11 cellular contexts compared by ENCODE assay signal in genomic region chr12:88325076-88325827, GRCh38.
DNase-seq lines count a peak whose midpoint lies in the region; ATAC-seq and TF ChIP-seq lines count a peak whose summit lies in the region.
"Had no signal": no experiment of that assay in that cellular context is flagged by ENCODE, and none has a peak within 500 bp of the region (broad histone marks: within the 10 kb centered on the region; RNA-seq: fewer than 3 reads in every experiment).

No MANE protein-coding gene starts in this region.

- H3K23me2 ChIP-seq in H9 (ENCODE audit: insufficient read length, low read depth, low read length, poor library complexity, severe bottlenecking), result no peaks in the 10 kb centered on the region

- no peak for TF ChIP-seq CTCF in H9 (conservative IDR thresholded peaks at IDR 0.05)
- no peak for TF ChIP-seq CTCF in breast epithelium (IDR thresholded peaks at IDR 0.05)
- TF ChIP-seq CTCF in smooth muscle cell (IDR thresholded peaks at IDR 0.05; ENCODE audit: borderline replicate concordance, insufficient read depth, poor library complexity, severe bottlenecking), result no peak

- no peak overlapping the region for H2BK20ac ChIP-seq in H9 (ENCODE audit: low read depth, low read length, poor library complexity, severe bottlenecking)

- H3K4me3 Mint-ChIP-seq in H9, result no peak overlapping the region

- H3K79me2 ChIP-seq in H9 (ENCODE audit: insufficient read depth, low read length) (no peaks in the 10 kb centered on the region), smooth muscle cell (ENCODE audit: low read depth) (no peaks in the 10 kb centered on the region)

- H3K9ac ChIP-seq in H9 (ENCODE audit: extremely low read depth, insufficient read length, low read length) (no peak overlapping the region), smooth muscle cell (ENCODE audit: low read depth) (peak overlapping the region; percentile 38)

- H3K27me3 Mint-ChIP-seq in H9 (ENCODE audit: low read depth), result no peaks in the 10 kb centered on the region

- H3K27me3 ChIP-seq in H9 (ENCODE audit: insufficient read depth, low read length) (no peaks in the 10 kb centered on the region), breast epithelium (no peaks in the 10 kb centered on the region), smooth muscle cell (ENCODE audit: low read depth) (no peaks in the 10 kb centered on the region)

- no peak overlapping the region for H3K18ac ChIP-seq in H9 (ENCODE audit: insufficient read length, low read depth, low read length)

- H4K91ac ChIP-seq in H9 (ENCODE audit: insufficient read length, low read depth, low read length), result no peak overlapping the region

- no peak overlapping the region for H3K27ac Mint-ChIP-seq in H9

- H3K4me1 Mint-ChIP-seq in H9, result no peaks in the 10 kb centered on the region

- no peak for ATAC-seq in HG03457 (IDR thresholded peaks at IDR 0.05; ENCODE audit: unreplicated experiment)
- no peak for ATAC-seq in stimulated activated naive CD8-positive, alpha-beta T cell treated with anti-CD3 and anti-CD28 coated beads, Interleukin-15, Interleukin-2, amounts not matched to agents 100 U/mL and 50 U/mL, for 24 hours
- ATAC-seq: left lobe of liver had no signal

- H3K4me1 ChIP-seq in H9 (ENCODE audit: insufficient read depth, low read length), result no peaks in the 10 kb centered on the region
- peaks cover 0 to 7% of the 10 kb centered on the region in 2 donors for H3K4me1 ChIP-seq in breast epithelium
- no peaks in the 10 kb centered on the region for H3K4me1 ChIP-seq in smooth muscle cell (ENCODE audit: low read depth)

- H3K4ac ChIP-seq in H9 (ENCODE audit: low read depth, low read length), result no peak overlapping the region

- peak overlapping the region; percentile 67 for H4K8ac ChIP-seq in H9 (replicated peaks; ENCODE audit: insufficient read length, low read depth, low read length)

- H3K9me3 Mint-ChIP-seq in H9, result no peaks in the 10 kb centered on the region; a peak in 1 of 5 replicates

- TF ChIP-seq POLR2A in breast epithelium (IDR thresholded peaks at IDR 0.05), result no peak

- no peak overlapping the region for H2AK5ac ChIP-seq in H9 (ENCODE audit: insufficient read length, low read length)

- H2BK5ac ChIP-seq in H9 (ENCODE audit: insufficient read length, low read length), result no peak overlapping the region

- H2AFZ ChIP-seq in H9 (ENCODE audit: low read length), result no peak overlapping the region
- peak overlapping the region; percentile 76 for H2AFZ ChIP-seq in smooth muscle cell (ENCODE audit: low read depth)

- no peak overlapping the region for H3T11ph ChIP-seq in H9 (ENCODE audit: low read length)

- no peaks in the 10 kb centered on the region for H3K9me3 ChIP-seq in H9 (ENCODE audit: control insufficient read depth, low read depth, low read length)
- H3K9me3 ChIP-seq in breast epithelium, result no peaks in the 10 kb centered on the region
- no peaks in the 10 kb centered on the region for H3K9me3 ChIP-seq in smooth muscle cell (replicated peaks; ENCODE audit: low read depth)

- H3K14ac ChIP-seq in H9 (ENCODE audit: insufficient read depth, low read length), result no peak overlapping the region

- no peaks in the 10 kb centered on the region for H3K36me3 ChIP-seq in breast epithelium
- H3K36me3 ChIP-seq in smooth muscle cell (ENCODE audit: low read depth), result no peaks in the 10 kb centered on the region

- no peaks in the 10 kb centered on the region for H4K20me1 ChIP-seq in H9 (ENCODE audit: control insufficient read depth, insufficient read depth, insufficient read length)
- H4K20me1 ChIP-seq in smooth muscle cell (ENCODE audit: low read depth), result no peaks in the 10 kb centered on the region

- H3K4me3 ChIP-seq in breast epithelium, result no peak overlapping the region
- no peak overlapping the region for H3K4me3 ChIP-seq in smooth muscle cell

- H2BK12ac ChIP-seq in H9 (ENCODE audit: insufficient read length, low read depth, low read length), result no peak overlapping the region

- no peak overlapping the region for H2BK15ac ChIP-seq in H9 (ENCODE audit: low read depth, low read length)

- no peak overlapping the region for H3K4me2 ChIP-seq in H9 (ENCODE audit: insufficient read depth, insufficient read length, low read length)
- peak overlapping the region; percentile 62 for H3K4me2 ChIP-seq in smooth muscle cell

- no peak for DNase-seq in H9
- DNase-seq in breast epithelium (ENCODE audit: low spot score in 2 of 2), result no peak
- DNase-seq in iPS-NIHi7 (ENCODE audit: extremely low spot score), result peak; percentile 7
- no peak for DNase-seq in smooth muscle cell (lab: John Stamatoyannopoulos, UW; ENCODE audit: unreplicated experiment)
- no peak for DNase-seq in NCI-H2081 (lab: John Stamatoyannopoulos, UW)
- DNase-seq in DMS 273 treated with DMSO at 0.1 percent for 48 hours (lab: John Stamatoyannopoulos, UW), result no peak
- no peak for DNase-seq in stimulated activated naive CD8-positive, alpha-beta T cell treated with anti-CD3 and anti-CD28 coated beads, Interleukin-15, Interleukin-2, amounts not matched to agents 100 U/mL and 50 U/mL, for 24 hours
- DNase-seq: activated naive CD4-positive, alpha-beta T cell treated with Interleukin-2 at 50 U/mL for 16 hours; H7 had no signal

- peaks cover 3% of the 10 kb centered on the region for H3F3A ChIP-seq in smooth muscle cell (ENCODE audit: low read depth)

- H3K79me1 ChIP-seq in H9 (ENCODE audit: insufficient read depth, low read depth, low read length, poor library complexity, severe bottlenecking), result no peaks in the 10 kb centered on the region

- no peak overlapping the region for H4K5ac ChIP-seq in H9 (ENCODE audit: insufficient read length, low read depth, low read length)

- no peak overlapping the region for H3K23ac ChIP-seq in H9 (ENCODE audit: insufficient read length, low read depth, low read length)

- no peak overlapping the region for H3K56ac ChIP-seq in H9 (ENCODE audit: insufficient read length, low read depth, low read length)

- no CpG with 5 or more reads among the region's 1 CpG for WGBS in H9 (ENCODE audit: extremely low coverage, insufficient read length, low lambda C conversion rate)
- WGBS in smooth muscle cell (ENCODE audit: low lambda C conversion rate), result 12% methylated on average over 1 of the region's 1 CpG

- H3K27ac ChIP-seq in H9 (ENCODE audit: insufficient read length, low read depth, low read length) (no peak overlapping the region), breast epithelium (peak overlapping the region; percentile 48 to 80), smooth muscle cell (ENCODE audit: low read depth) (peak overlapping the region; percentile 90)

- H3K36me3 Mint-ChIP-seq in H9 (ENCODE audit: insufficient read depth in 1 of 3, low read depth in 3 of 3), result no peaks in the 10 kb centered on the region

- H2BK120ac ChIP-seq in H9 (ENCODE audit: low read depth, low read length, poor library complexity, severe bottlenecking), result no peak overlapping the region

- intact Hi-C loops in breast epithelium (cut with DNase I; ENCODE audit: low total_unique reads), result no loop called here
